24 cellular contexts compared by ENCODE assay signal in genomic region chr5:127513571-127513970, GRCh38.
"Had no signal": no experiment of that assay in that cellular context is flagged by ENCODE, and none has a peak within 500 bp of the region (broad histone marks: within the 10 kb centered on the region; RNA-seq: fewer than 3 reads in every experiment).

No MANE protein-coding gene starts in this region.

- H3K4me2 ChIP-seq: neural progenitor cell had no signal

- DNase-seq: occipital lobe; ovary; posterior cingulate gyrus; psoas muscle; right cardiac atrium; right lobe of liver; sigmoid colon; small intestine; stimulated activated CD4-positive, alpha-beta T cell treated with anti-CD3 and anti-CD28 coated beads, Interleukin-15, amount 100 ng/mL, for 24 hours; stimulated activated CD4-positive, alpha-beta T cell treated with anti-CD3 and anti-CD28 coated beads, Interleukin-2, amount 100 ng/mL, for 24 hours; stimulated activated CD4-positive, alpha-beta T cell treated with anti-CD3 and anti-CD28 coated beads, Interleukin-2, amount 100 ng/mL, for 48 hours; stimulated activated CD4-positive, alpha-beta T cell treated with anti-CD3 and anti-CD28 coated beads, Interleukin-4, amount 100 ng/mL, for 24 hours; stimulated activated naive B cell treated with anti-CD40 and anti-IgM and Interleukin-4, amounts not matched to agents 10 μg/mL and 1 μg/mL and 100 μg/mL, for 72 hours; stimulated activated naive CD4-positive, alpha-beta T cell treated with Interleukin-2 at 50 U/mL for 16 hours; stomach; trophoblast cell; upper lobe of left lung had no signal

- H3K9ac ChIP-seq: neural progenitor cell, parathyroid adenoma had no signal

- H3K9me3 ChIP-seq: ovary, psoas muscle, right lobe of liver, sigmoid colon, stomach, thoracic aorta, thyroid gland, tibial nerve, upper lobe of left lung, vagina had no signal

- H3K79me2 ChIP-seq: parathyroid adenoma had no signal

- ATAC-seq: psoas muscle; right cardiac atrium; right lobe of liver; stimulated activated effector memory CD8-positive, alpha-beta T cell treated with anti-CD3 and anti-CD28 coated beads, Interleukin-12 subunit alpha, Interleukin-12 subunit beta, amount 100 ng/mL, for 72 hours; stimulated activated naive B cell treated with anti-CD40 and anti-IgM and Interleukin-4, amounts not matched to agents 10 μg/mL and 1 μg/mL and 100 μg/mL, for 72 hours had no signal

- H2AFZ ChIP-seq: neural progenitor cell, parathyroid adenoma had no signal

- H3K4me3 ChIP-seq: neural progenitor cell, ovary, psoas muscle, right lobe of liver, sigmoid colon, stomach, thoracic aorta, thyroid gland, tibial nerve, upper lobe of left lung, vagina had no signal

- H3K36me3 ChIP-seq: neural progenitor cell, ovary, right lobe of liver, sigmoid colon, stomach, thoracic aorta, thyroid gland, tibial nerve, upper lobe of left lung, vagina had no signal

- H3K27me3 ChIP-seq: neural progenitor cell, ovary, right lobe of liver, sigmoid colon, stomach, tibial nerve, upper lobe of left lung, vagina had no signal

- H3K27ac ChIP-seq: neural progenitor cell, ovary, parathyroid adenoma, psoas muscle, right lobe of liver, sigmoid colon, stomach, thoracic aorta, thyroid gland, tibial nerve, upper lobe of left lung, vagina had no signal
